In the genomic region with DNA sequence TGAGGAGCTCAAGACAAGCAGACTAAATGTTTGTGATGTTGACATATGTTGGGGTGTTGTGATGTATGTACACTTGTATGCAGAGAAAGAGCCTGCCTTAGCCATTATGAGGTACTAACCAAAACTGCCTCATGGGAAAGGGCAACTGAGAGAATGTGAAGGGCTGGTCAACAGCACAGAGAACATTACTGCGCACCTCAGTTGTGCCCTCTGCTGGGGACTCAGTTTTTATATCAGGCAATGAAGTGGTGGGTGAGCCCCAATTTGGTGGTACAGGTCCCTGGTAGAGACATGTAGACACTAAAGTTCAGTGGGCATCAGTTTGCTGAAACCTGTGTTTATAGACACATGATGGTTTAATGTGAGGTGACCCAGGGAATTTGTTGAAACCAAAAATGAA, we compare ENCODE assay signal across 8 cellular contexts.
DNase-seq lines count a peak whose midpoint lies in the region; ATAC-seq and TF ChIP-seq lines count a peak whose summit lies in the region.

No MANE protein-coding gene starts in this region.

- peak; percentile 34 for DNase-seq in stimulated activated CD4-positive, alpha-beta T cell treated with anti-CD3 and anti-CD28 coated beads, Interleukin-15, amount 100 ng/mL, for 24 hours
- DNase-seq in stimulated activated CD4-positive, alpha-beta T cell treated with anti-CD3 and anti-CD28 coated beads, Interleukin-4, amount 100 ng/mL, for 4 hours, result no peak
- DNase-seq in NAMALWA (ENCODE audit: low spot score) (peak; percentile 77), brain microvascular endothelial cell (peak; percentile 34), osteocyte (ENCODE audit: extremely low spot score, unreplicated experiment) (no peak), mucosa of gallbladder (ENCODE audit: low spot score) (no peak), NK-92 (lab: John Stamatoyannopoulos, UW; ENCODE audit: unreplicated experiment) (no peak)

- H3K36me3 Mint-ChIP-seq in osteocyte (ENCODE audit: unreplicated experiment), result peaks cover 3% of the 10 kb centered on the region
- H3K36me3 Mint-ChIP-seq in stimulated activated memory B cell treated with anti-CD40 and anti-IgM and Interleukin-4, amounts not matched to agents 10 μg/mL and 1 μg/mL and 100 μg/mL, for 72 hours, result no peaks in the 10 kb centered on the region

- H3K4me3 ChIP-seq in brain microvascular endothelial cell (ENCODE audit: low read depth, low read length), result no peak overlapping the region

- H3K4me3 Mint-ChIP-seq in osteocyte (ENCODE audit: unreplicated experiment), result no peak overlapping the region
- no peak overlapping the region for H3K4me3 Mint-ChIP-seq in stimulated activated memory B cell treated with anti-CD40 and anti-IgM and Interleukin-4, amounts not matched to agents 10 μg/mL and 1 μg/mL and 100 μg/mL, for 72 hours

- no peak for ATAC-seq in stimulated activated memory B cell treated with anti-CD40 and anti-IgM and Interleukin-4, amounts not matched to agents 10 μg/mL and 1 μg/mL and 100 μg/mL, for 72 hours

- TF ChIP-seq CTCF in brain microvascular endothelial cell (IDR thresholded peaks at IDR 0.05; ENCODE audit: low read depth, low read length, missing control alignments) (peak; percentile 71), osteocyte (IDR thresholded peaks at IDR 0.05) (peak; percentile 46)

- no peaks in the 10 kb centered on the region for H3K27me3 ChIP-seq in brain microvascular endothelial cell (replicated peaks)

- in situ Hi-C loops in brain microvascular endothelial cell (cut with HindIII; ENCODE audit: low pct_ligation_motif_present, low sequenced_read_pairs), result no loop called here

- H3K9me3 Mint-ChIP-seq in osteocyte (ENCODE audit: unreplicated experiment), result no peaks in the 10 kb centered on the region
- no peaks in the 10 kb centered on the region for H3K9me3 Mint-ChIP-seq in stimulated activated memory B cell treated with anti-CD40 and anti-IgM and Interleukin-4, amounts not matched to agents 10 μg/mL and 1 μg/mL and 100 μg/mL, for 72 hours

- no peak overlapping the region for H3K27ac Mint-ChIP-seq in osteocyte (ENCODE audit: unreplicated experiment)
- H3K27ac Mint-ChIP-seq in stimulated activated memory B cell treated with anti-CD40 and anti-IgM and Interleukin-4, amounts not matched to agents 10 μg/mL and 1 μg/mL and 100 μg/mL, for 72 hours, result no peak overlapping the region

- H3K27ac ChIP-seq in brain microvascular endothelial cell, result no peak overlapping the region

- H3K27me3 Mint-ChIP-seq in osteocyte (ENCODE audit: unreplicated experiment), result no peaks in the 10 kb centered on the region
- no peaks in the 10 kb centered on the region for H3K27me3 Mint-ChIP-seq in stimulated activated memory B cell treated with anti-CD40 and anti-IgM and Interleukin-4, amounts not matched to agents 10 μg/mL and 1 μg/mL and 100 μg/mL, for 72 hours

- H3K4me1 Mint-ChIP-seq in osteocyte (ENCODE audit: unreplicated experiment), result peaks cover 33% of the 10 kb centered on the region
- no peaks in the 10 kb centered on the region for H3K4me1 Mint-ChIP-seq in stimulated activated memory B cell treated with anti-CD40 and anti-IgM and Interleukin-4, amounts not matched to agents 10 μg/mL and 1 μg/mL and 100 μg/mL, for 72 hours

- no peaks in the 10 kb centered on the region for H3K36me3 ChIP-seq in brain microvascular endothelial cell (replicated peaks)

Comparison
In these comparisons a context has a peak if more than half of its experiments do, and no peak if none do; other contexts are left out.
1. DNase-seq: peak in stimulated activated CD4-positive, alpha-beta T cell treated with anti-CD3 and anti-CD28 coated beads, Interleukin-15, amount 100 ng/mL, for 24 hours (single experiment), NAMALWA (single experiment) and brain microvascular endothelial cell (single experiment); none in stimulated activated CD4-positive, alpha-beta T cell treated with anti-CD3 and anti-CD28 coated beads, Interleukin-4, amount 100 ng/mL, for 4 hours (0 of 2), osteocyte (single experiment), mucosa of gallbladder (single experiment) and NK-92 (single experiment).